14 cellular contexts compared by ENCODE assay signal in genomic region chr22:22374163-22374562, GRCh38.
"Had no signal": no experiment of that assay in that cellular context is flagged by ENCODE, and none has a peak within 500 bp of the region (broad histone marks: within the 10 kb centered on the region; RNA-seq: fewer than 3 reads in every experiment).

No MANE protein-coding gene starts in this region.

- H3K4me3 ChIP-seq: coronary artery, heart right ventricle, mucosa of descending colon, sigmoid colon, skin epidermis, tibial nerve had no signal

- DNase-seq: effector CD4-positive, alpha-beta T cell; endodermal cell; erythroblast; heart right ventricle; islet precursor cell; mammary epithelial cell; mucosa of descending colon; natural killer cell; posterior cingulate gyrus; sigmoid colon; stimulated activated CD4-positive, alpha-beta T cell treated with anti-CD3 and anti-CD28 coated beads, Interleukin-2, amount 100 ng/mL, for 48 hours had no signal

- H3K27me3 ChIP-seq: tibial nerve had no signal

- H3K27ac ChIP-seq: coronary artery, heart right ventricle, sigmoid colon, skin epidermis, tibial nerve had no signal

- H3K9me3 ChIP-seq: heart right ventricle, mucosa of descending colon, sigmoid colon, tibial nerve had no signal

- H3K4me1 ChIP-seq: sigmoid colon had no signal

- H3K36me3 ChIP-seq: heart right ventricle, sigmoid colon, tibial nerve had no signal
